ENCODE assay signal across 7 cellular contexts in genomic region chr5:30034870-30035269, GRCh38.
"Had no signal": no experiment of that assay in that cellular context is flagged by ENCODE, and none has a peak within 500 bp of the region (broad histone marks: within the 10 kb centered on the region; RNA-seq: fewer than 3 reads in every experiment).

No MANE protein-coding gene starts in this region.

- ATAC-seq: HepG2, K562 had no signal

- H3K27ac ChIP-seq: HL-60, KMS-11 had no signal

- H3K4me3 ChIP-seq: K562 had no signal

- DNase-seq: IMR-90, KBM-7, KG1 had no signal
